Comparison of ENCODE assay signal across 1 cellular context in genomic region chr19:54095859-54096641, GRCh38.
TF ChIP-seq lines count a peak whose summit lies in the region.
"Not testable (repeated sequence)": the region's sequence is repeated elsewhere in the genome, so short reads cannot be mapped to it uniquely, and the experiment has no call there.

No MANE protein-coding gene starts in this region.

TF ChIP-seq in HepG2, 621 proteins besides CTCF, POLR2A, EP300 and RAD21 (continued from another document and continues in another):
- TF ChIP-seq SALL1 (CRISPR knock-in tag; IDR thresholded peaks at IDR 0.05), result peak; percentile 71
- peak; percentile 84; the same call in 1 of the 2 replicates for TF ChIP-seq TFDP1 (CRISPR knock-in tag; IDR thresholded peaks at IDR 0.05; ENCODE audit: borderline replicate concordance)
- TF ChIP-seq E2F1 (CRISPR knock-in tag; IDR thresholded peaks at IDR 0.05), result peak; percentile 47; the same call in 1 of the 2 replicates
- TF ChIP-seq ZNF253 (CRISPR knock-in tag; IDR thresholded peaks at IDR 0.05; ENCODE audit: borderline replicate concordance), result peak; percentile 67; the same call in 1 of the 2 replicates
- TF ChIP-seq ZNF790 (CRISPR knock-in tag; IDR thresholded peaks at IDR 0.05; ENCODE audit: borderline replicate concordance), result peak; percentile 51; the same call in 1 of the 2 replicates
- peak; percentile 62; the same call in 1 of the 2 replicates for TF ChIP-seq LBX2 (CRISPR knock-in tag; IDR thresholded peaks at IDR 0.05; ENCODE audit: borderline replicate concordance)
- TF ChIP-seq ZBTB43 (CRISPR knock-in tag; conservative IDR thresholded peaks at IDR 0.05), result peak; percentile 94
- TF ChIP-seq POGK (CRISPR knock-in tag; conservative IDR thresholded peaks at IDR 0.05), result peak; percentile 82; the same call in 1 of the 2 replicates
- peak; percentile 90 for TF ChIP-seq SATB2 (CRISPR knock-in tag; IDR thresholded peaks at IDR 0.05)
- peak; percentile 32; the same call in 1 of the 2 replicates for TF ChIP-seq PHF20 (CRISPR knock-in tag; IDR thresholded peaks at IDR 0.05)
- TF ChIP-seq ZNF275 (CRISPR knock-in tag; IDR thresholded peaks at IDR 0.05; ENCODE audit: borderline replicate concordance), result peak; percentile 74; the same call in 1 of the 2 replicates
- peak; percentile 52; the same call in 1 of the 2 replicates for TF ChIP-seq ZNF333 (CRISPR knock-in tag; IDR thresholded peaks at IDR 0.05; ENCODE audit: borderline replicate concordance)
- TF ChIP-seq ZNF607 (CRISPR knock-in tag; IDR thresholded peaks at IDR 0.05; ENCODE audit: borderline replicate concordance), result peak; percentile 61; the same call in 1 of the 2 replicates
- peak; percentile 93 for TF ChIP-seq ZSCAN21 (CRISPR knock-in tag; IDR thresholded peaks at IDR 0.05; ENCODE audit: borderline replicate concordance)
- 0 out of 2 replicates have a peak, but pooled peaks have one; percentile 43 for TF ChIP-seq ZFP90 (CRISPR knock-in tag; IDR thresholded peaks at IDR 0.05; ENCODE audit: borderline replicate concordance)
- TF ChIP-seq ZNF256 (CRISPR knock-in tag; conservative IDR thresholded peaks at IDR 0.05), result 0 out of 2 replicates have a peak, but pooled peaks have one; percentile 45
- TF ChIP-seq ZNF547 (CRISPR knock-in tag; IDR thresholded peaks at IDR 0.05), result peak; percentile 78; the same call in 1 of the 2 replicates
- peak; percentile 67; the same call in 1 of the 2 replicates for TF ChIP-seq IRF9 (CRISPR knock-in tag; IDR thresholded peaks at IDR 0.05; ENCODE audit: borderline replicate concordance)
- peak; percentile 74; the same call in 1 of the 2 replicates for TF ChIP-seq NKX3-1 (CRISPR knock-in tag; IDR thresholded peaks at IDR 0.05)
- peak; percentile 78 for TF ChIP-seq ZNF232 (CRISPR knock-in tag; IDR thresholded peaks at IDR 0.05; ENCODE audit: borderline replicate concordance)
- TF ChIP-seq CREB3 (CRISPR knock-in tag; IDR thresholded peaks at IDR 0.05), result peak; percentile 89
- TF ChIP-seq ZNF564 (CRISPR knock-in tag; IDR thresholded peaks at IDR 0.05), result peak; percentile 69; the same call in 1 of the 2 replicates
- TF ChIP-seq ZBTB40 (IDR thresholded peaks at IDR 0.05), result not testable (repeated sequence)
- peak; percentile 81; the same call in 1 of the 2 replicates for TF ChIP-seq ZBTB40 (CRISPR knock-in tag; IDR thresholded peaks at IDR 0.05)
- peak; percentile 83 for TF ChIP-seq MXD1 (CRISPR knock-in tag; IDR thresholded peaks at IDR 0.05)
- TF ChIP-seq ZMAT3 (CRISPR knock-in tag; conservative IDR thresholded peaks at IDR 0.05), result peak; percentile 92
- TF ChIP-seq ZNF761 (CRISPR knock-in tag; conservative IDR thresholded peaks at IDR 0.05), result peak; percentile 63; the same call in 1 of the 2 replicates
- peak; percentile 86; the same call in 1 of the 2 replicates for TF ChIP-seq UBTF (CRISPR knock-in tag; IDR thresholded peaks at IDR 0.05)
- peak; percentile 94 for TF ChIP-seq MAX (IDR thresholded peaks at IDR 0.05)
- TF ChIP-seq THAP11 (CRISPR knock-in tag; IDR thresholded peaks at IDR 0.05), result peak; percentile 58; the same call in 1 of the 2 replicates
- 0 out of 2 replicates have a peak, but pooled peaks have one; percentile 54 for TF ChIP-seq CHCHD3 (CRISPR knock-in tag; IDR thresholded peaks at IDR 0.05)
- peak; percentile 79; the same call in 1 of the 2 replicates for TF ChIP-seq ZNF552 (CRISPR knock-in tag; IDR thresholded peaks at IDR 0.05; ENCODE audit: borderline replicate concordance)
- 0 out of 2 replicates have a peak, but pooled peaks have one; percentile 54 for TF ChIP-seq ZNF430 (CRISPR knock-in tag; IDR thresholded peaks at IDR 0.05)
